Comparison of ENCODE assay signal across 1 cellular context in genomic region chr4:2177443-2178093, GRCh38.
TF ChIP-seq lines count a peak whose summit lies in the region.

No MANE protein-coding gene starts in this region.

TF ChIP-seq in SK-N-SH treated with all-trans-retinoic acid at 6 μM for 48 hours, 23 proteins besides CTCF, POLR2A, EP300 and RAD21 (continued from another document):
- no peak for TF ChIP-seq CREB5 (CRISPR knock-in tag; IDR thresholded peaks at IDR 0.05; ENCODE audit: low read depth)
